17 cellular contexts compared by ENCODE assay signal in genomic region chr6:144033816-144034540, GRCh38. TPM values are rescaled to one million over a fixed set of nuclear protein-coding genes. Genes with fewer than 3 reads are reported as not detected.
DNase-seq lines count a peak whose midpoint lies in the region; ATAC-seq lines count a peak whose summit lies in the region.
"Had no signal": no experiment of that assay in that cellular context is flagged by ENCODE, and none has a peak within 500 bp of the region (broad histone marks: within the 10 kb centered on the region; RNA-seq: fewer than 3 reads in every experiment).

No MANE protein-coding gene starts in this region.

- H3K4me1 ChIP-seq in ACC112 (ENCODE audit: control insufficient read depth, insufficient read depth, low read length, unreplicated experiment) (peaks cover 9% of the 10 kb centered on the region), adipocyte (ENCODE audit: control insufficient read depth, insufficient read depth, low read length) (peaks cover 35% of the 10 kb centered on the region)
- H3K4me1 ChIP-seq: uterus had no signal

- peaks cover 4% of the 10 kb centered on the region for H3K36me3 Mint-ChIP-seq in activated CD4-positive, alpha-beta memory T cell treated with anti-CD3 and anti-CD28 coated beads, Interleukin-2, amount 10 ng/mL, durations not matched to agents 7 days and 5 days (ENCODE audit: low read depth)

- peaks cover 16% of the 10 kb centered on the region for H3K4me1 Mint-ChIP-seq in activated CD4-positive, alpha-beta memory T cell treated with anti-CD3 and anti-CD28 coated beads, Interleukin-2, amount 10 ng/mL, durations not matched to agents 7 days and 5 days

- H3K27me3 ChIP-seq in ACC112 (ENCODE audit: insufficient read depth, low read length) (no peaks in the 10 kb centered on the region), adipocyte (replicated peaks; ENCODE audit: control insufficient read depth, insufficient read depth, low read length) (no peaks in the 10 kb centered on the region)
- H3K27me3 ChIP-seq: right atrium auricular region, uterus had no signal

- H3K36me3 ChIP-seq in ACC112 (ENCODE audit: insufficient read depth, low read length), result no peaks in the 10 kb centered on the region
- H3K36me3 ChIP-seq in adipocyte (ENCODE audit: control insufficient read depth, insufficient read depth, low read length, severe bottlenecking), result no peaks in the 10 kb centered on the region
- H3K36me3 ChIP-seq: right atrium auricular region, uterus had no signal

- H3K4me3 ChIP-seq in ACC112 (ENCODE audit: low read depth, low read length), result no peak overlapping the region
- H3K4me3 ChIP-seq in adipocyte (ENCODE audit: low read length), result peak overlapping the region; percentile 60
- H3K4me3 ChIP-seq: right atrium auricular region, uterus had no signal

- H3K4me3 Mint-ChIP-seq in activated CD4-positive, alpha-beta memory T cell treated with anti-CD3 and anti-CD28 coated beads, Interleukin-2, amount 10 ng/mL, durations not matched to agents 7 days and 5 days, result no peak overlapping the region
- H3K4me3 Mint-ChIP-seq: activated CD8-positive, alpha-beta T cell treated with anti-CD3 and anti-CD28 coated beads for 36 hours had no signal

- DNase-seq in HCEC 1CT (peak; percentile 33), adipocyte (ENCODE audit: low read depth) (peak; percentile 66), fibroblast of the conjunctiva (ENCODE audit: low read depth) (peak; percentile 89), dermis blood vessel endothelial cell (no peak)
- DNase-seq in activated CD4-positive, alpha-beta memory T cell treated with anti-CD3 and anti-CD28 coated beads, Interleukin-2, amount 10 ng/mL, durations not matched to agents 7 days and 5 days, result no peak
- DNase-seq: activated CD8-positive, alpha-beta T cell treated with anti-CD3 and anti-CD28 coated beads for 36 hours; DMS79; kidney; NCI-H1436; NCI-H526; RPMI8226; stimulated activated naive CD4-positive, alpha-beta T cell treated with Interleukin-2 at 50 U/mL for 16 hours; uterus had no signal

- peak overlapping the region; percentile 44 for H2AFZ ChIP-seq in ACC112 (ENCODE audit: low read length, unreplicated experiment)

- H3K79me2 ChIP-seq in ACC112 (ENCODE audit: control insufficient read depth, insufficient read depth, low read length, unreplicated experiment), result no peaks in the 10 kb centered on the region

- H3K27ac ChIP-seq in ACC112 (ENCODE audit: low read depth, low read length), result no peak overlapping the region
- H3K27ac ChIP-seq: right atrium auricular region, uterus had no signal

- CTCF ChIA-PET in activated CD4-positive, alpha-beta memory T cell treated with anti-CD3 and anti-CD28 coated beads, Interleukin-2, amount 10 ng/mL, durations not matched to agents 7 days and 5 days (lab: Charles Lee), result interaction anchor here (1.4 to 2.1 kb wide), 3 partner anchors 12 to 94 kb away, joined by 3 to 7 read pairs (median 4); no protein-coding TSS in a partner anchor

- POLR2A ChIA-PET in activated CD4-positive, alpha-beta memory T cell treated with anti-CD3 and anti-CD28 coated beads, Interleukin-2, amount 10 ng/mL, durations not matched to agents 7 days and 5 days (lab: Charles Lee), result interaction anchor here (0.5 to 0.9 kb wide), 2 partner anchors 60 to 1233 kb away, joined by 3 read pairs; no protein-coding TSS in a partner anchor

- peak overlapping the region; percentile 62 for H3K9ac ChIP-seq in adipocyte (ENCODE audit: low read length)

- peaks cover 4% of the 10 kb centered on the region for H3K9me3 ChIP-seq in adipocyte (ENCODE audit: control insufficient read depth, low read length)
- H3K9me3 ChIP-seq: right atrium auricular region, uterus had no signal

- H3K9me3 Mint-ChIP-seq in activated CD4-positive, alpha-beta memory T cell treated with anti-CD3 and anti-CD28 coated beads, Interleukin-2, amount 10 ng/mL, durations not matched to agents 7 days and 5 days, result no peaks in the 10 kb centered on the region
- H3K9me3 Mint-ChIP-seq: activated CD8-positive, alpha-beta T cell treated with anti-CD3 and anti-CD28 coated beads for 36 hours had no signal

- no peaks in the 10 kb centered on the region for H3K27me3 Mint-ChIP-seq in activated CD4-positive, alpha-beta memory T cell treated with anti-CD3 and anti-CD28 coated beads, Interleukin-2, amount 10 ng/mL, durations not matched to agents 7 days and 5 days
- H3K27me3 Mint-ChIP-seq: activated CD8-positive, alpha-beta T cell treated with anti-CD3 and anti-CD28 coated beads for 36 hours had no signal

- ATAC-seq in HG02798 (IDR thresholded peaks at IDR 0.05; ENCODE audit: poor library complexity, unreplicated experiment) (no peak), HG03095 (IDR thresholded peaks at IDR 0.05; ENCODE audit: unreplicated experiment) (no peak)
- ATAC-seq: activated CD8-positive, alpha-beta T cell treated with anti-CD3 and anti-CD28 coated beads for 36 hours had no signal

- no peak overlapping the region for H3K27ac Mint-ChIP-seq in activated CD4-positive, alpha-beta memory T cell treated with anti-CD3 and anti-CD28 coated beads, Interleukin-2, amount 10 ng/mL, durations not matched to agents 7 days and 5 days
- H3K27ac Mint-ChIP-seq: activated CD8-positive, alpha-beta T cell treated with anti-CD3 and anti-CD28 coated beads for 36 hours had no signal

RNA-seq across cellular contexts. Expression of gene PLAGL1, which starts 25.9 kb away (rescaled TPM):
- total RNA-seq in activated CD4-positive, alpha-beta memory T cell treated with anti-CD3 and anti-CD28 coated beads, Interleukin-2, amount 10 ng/mL, durations not matched to agents 7 days and 5 days, result 1 to 10 TPM; 5.7 to 6.3 TPM
- total RNA-seq in dermis blood vessel endothelial cell, result 6.5 and 14.2 TPM in 2 replicates

Comparison
In these comparisons a context has a peak if more than half of its experiments do, and no peak if none do; other contexts are left out.
1. DNase-seq: peak in HCEC 1CT (single experiment), adipocyte (single experiment) and fibroblast of the conjunctiva (single experiment); none in activated CD4-positive, alpha-beta memory T cell treated with anti-CD3 and anti-CD28 coated beads, Interleukin-2, amount 10 ng/mL, durations not matched to agents 7 days and 5 days (single experiment) and dermis blood vessel endothelial cell (single experiment).